Comparison of ENCODE assay signal across 1 cellular context in genomic region chr9:129005336-129005997, GRCh38.
TF ChIP-seq lines count a peak whose summit lies in the region.

No MANE protein-coding gene starts in this region.

TF ChIP-seq in H1, 55 proteins besides CTCF, POLR2A, EP300 and RAD21:
- TF ChIP-seq EZH2 (IDR thresholded peaks at IDR 0.05; ENCODE audit: low read depth, low read length, severe bottlenecking) (no peak), SP1 (IDR thresholded peaks at IDR 0.05; ENCODE audit: low read depth, low read length) (no peak), EGR1 (IDR thresholded peaks at IDR 0.05; ENCODE audit: borderline replicate concordance, low read depth, low read length) (no peak), GTF2F1 (IDR thresholded peaks at IDR 0.05; ENCODE audit: borderline replicate concordance, low read depth, low read length) (no peak), TAF7 (optimal IDR thresholded peaks at IDR 0.05; ENCODE audit: borderline replicate concordance, low read depth, low read length) (no peak), CHD2 (IDR thresholded peaks at IDR 0.05; ENCODE audit: low read length) (no peak), CBX5 (IDR thresholded peaks at IDR 0.05; ENCODE audit: low read depth, low read length) (no peak), SUZ12 (IDR thresholded peaks at IDR 0.05; ENCODE audit: low read length) (no peak), SP4 (IDR thresholded peaks at IDR 0.05; ENCODE audit: low read length) (no peak), CHD1 (IDR thresholded peaks at IDR 0.05; ENCODE audit: low read depth, low read length) (no peak), BCL11A (IDR thresholded peaks at IDR 0.05; ENCODE audit: low read depth in 2 of 2, low read length in 2 of 2) (no peak), JUN (IDR thresholded peaks at IDR 0.05; ENCODE audit: low read depth, low read length) (no peak), HDAC6 (IDR thresholded peaks at IDR 0.05; ENCODE audit: low read depth, low read length) (no peak), GABPA (IDR thresholded peaks at IDR 0.05; ENCODE audit: borderline replicate concordance, insufficient read depth, low read length) (no peak)
- TF ChIP-seq, protein P1, sequence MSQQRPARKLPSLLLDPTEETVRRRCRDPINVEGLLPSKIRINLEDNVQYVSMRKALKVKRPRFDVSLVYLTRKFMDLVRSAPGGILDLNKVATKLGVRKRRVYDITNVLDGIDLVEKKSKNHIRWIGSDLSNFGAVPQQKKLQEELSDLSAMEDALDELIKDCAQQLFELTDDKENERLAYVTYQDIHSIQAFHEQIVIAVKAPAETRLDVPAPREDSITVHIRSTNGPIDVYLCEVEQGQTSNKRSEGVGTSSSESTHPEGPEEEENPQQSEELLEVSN (IDR thresholded peaks at IDR 0.05): no peak
